ENCODE assay signal across 27 cellular contexts in the genomic region with DNA sequence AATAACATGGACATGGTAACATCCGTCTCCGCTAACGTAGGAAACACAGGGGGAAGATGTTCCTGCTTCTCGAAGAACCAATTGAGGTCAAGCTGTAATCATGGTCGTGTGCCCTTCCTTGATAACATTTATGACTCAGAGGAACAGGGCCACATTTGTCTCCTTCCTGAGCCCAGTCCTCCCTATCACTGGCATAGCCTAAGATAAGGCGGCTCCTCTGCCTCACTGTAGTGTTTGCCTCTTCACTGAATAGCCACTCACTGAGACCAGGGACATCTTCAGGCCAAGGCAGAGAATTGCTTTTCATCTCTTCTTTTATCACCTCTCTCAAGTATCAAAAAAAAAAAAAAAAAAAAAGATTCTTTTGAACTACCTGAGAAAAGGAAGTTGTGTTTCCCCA. TPM values are rescaled to one million over a fixed set of nuclear protein-coding genes. Genes with fewer than 3 reads are reported as not detected.
"Had no signal": no experiment of that assay in that cellular context is flagged by ENCODE, and none has a peak within 500 bp of the region (broad histone marks: within the 10 kb centered on the region; RNA-seq: fewer than 3 reads in every experiment).

No MANE protein-coding gene starts in this region.

- H3K36me3 ChIP-seq: gastrocnemius medialis, ovary, thoracic aorta had no signal

- H3K4me3 ChIP-seq: body of pancreas, dorsolateral prefrontal cortex, gastrocnemius medialis, ovary, skin epidermis, thoracic aorta had no signal

- ATAC-seq: activated T-cell treated with anti-CD3 and anti-CD28 coated beads, Interleukin-2, amount 50 U/mL, for 72 hours; body of pancreas; gastrocnemius medialis; naive thymus-derived CD4-positive, alpha-beta T cell; sciatic nerve; stimulated activated naive CD8-positive, alpha-beta T cell treated with anti-CD3 and anti-CD28 coated beads, Interleukin-15, Interleukin-2, amounts not matched to agents 100 U/mL and 50 U/mL, for 24 hours had no signal

- H3K9me3 ChIP-seq: body of pancreas, gastrocnemius medialis, ovary, thoracic aorta had no signal

- H3K27ac Mint-ChIP-seq: activated naive CD8-positive, alpha-beta T cell; activated T-cell treated with anti-CD3 and anti-CD28 coated beads, Interleukin-2, amount 50 U/mL, for 72 hours; naive thymus-derived CD4-positive, alpha-beta T cell; progenitor cell of endocrine pancreas; T-helper 1 cell treated with Interleukin-12 subunit alpha and Interleukin-12 subunit beta and Interleukin-4 antibody, amounts not matched to agents 30 μg/mL and 1 μg/mL, for 36 hours had no signal

- H3K27me3 ChIP-seq: body of pancreas, gastrocnemius medialis, ovary had no signal

- H3K4me3 Mint-ChIP-seq: activated naive CD8-positive, alpha-beta T cell; activated T-cell treated with anti-CD3 and anti-CD28 coated beads, Interleukin-2, amount 50 U/mL, for 72 hours; naive thymus-derived CD4-positive, alpha-beta T cell; T-helper 1 cell treated with Interleukin-12 subunit alpha and Interleukin-12 subunit beta and Interleukin-4 antibody, amounts not matched to agents 30 μg/mL and 1 μg/mL, for 36 hours had no signal

- DNase-seq: activated CD4-positive, alpha-beta T cell treated with anti-CD3 and anti-CD28 coated beads for 4 hours; activated CD4-positive, alpha-beta T cell treated with anti-CD3 and anti-CD28 coated beads, Interleukin-2, amount 50 U/mL, for 4 hours; activated CD4-positive, CD25-positive, alpha-beta regulatory T cell; activated effector memory CD4-positive, alpha-beta T cell treated with Interleukin-2 at 50 U/mL for 16 hours; activated naive CD4-positive, alpha-beta T cell treated with Interleukin-2 at 50 U/mL for 16 hours; activated T-cell treated with anti-CD3 and anti-CD28 coated beads for 4 hours; activated T-cell treated with anti-CD3 and anti-CD28 coated beads, Interleukin-2, amount 50 U/mL, for 72 hours; aorta; body of pancreas; dorsolateral prefrontal cortex; effector memory CD4-positive, alpha-beta T cell; gastrocnemius medialis; glutamatergic neuron; midbrain; naive thymus-derived CD4-positive, alpha-beta T cell; ovary; stimulated activated CD4-positive, alpha-beta T cell treated with anti-CD3 and anti-CD28 coated beads, Interleukin-12 subunit alpha, Interleukin-12 subunit beta, amount 100 ng/mL, for 4 hours; stimulated activated CD4-positive, alpha-beta T cell treated with anti-CD3 and anti-CD28 coated beads, Interleukin-4, amount 100 ng/mL, for 1 hour; stimulated activated naive CD8-positive, alpha-beta T cell treated with anti-CD3 and anti-CD28 coated beads, Interleukin-15, Interleukin-2, amounts not matched to agents 100 U/mL and 50 U/mL, for 24 hours; T-helper 9 cell; trophoblast cell had no signal

- H3K27ac ChIP-seq: body of pancreas, dorsolateral prefrontal cortex, gastrocnemius medialis, ovary, skin epidermis, thoracic aorta had no signal

- H3K4me1 ChIP-seq: gastrocnemius medialis had no signal

RNA-seq across cellular contexts. Expression of a gene that starts 5.4 kb away (rescaled TPM):
- total RNA-seq: activated T-cell treated with anti-CD3 and anti-CD28 coated beads, Interleukin-2, amount 50 U/mL, for 72 hours; aorta; gastrocnemius medialis; naive thymus-derived CD4-positive, alpha-beta T cell; thoracic aorta had no signal
- polyA plus RNA-seq: naive thymus-derived CD4-positive, alpha-beta T cell had no signal
